19 cellular contexts compared by ENCODE assay signal in genomic region chr4:1968667-1969295, GRCh38.
"Had no signal": no experiment of that assay in that cellular context is flagged by ENCODE, and none has a peak within 500 bp of the region (broad histone marks: within the 10 kb centered on the region; RNA-seq: fewer than 3 reads in every experiment).

No MANE protein-coding gene starts in this region.

- H3K4me3 Mint-ChIP-seq: activated CD8-positive, alpha-beta memory T cell treated with anti-CD3 and anti-CD28 coated beads, Interleukin-2, amount 10 ng/mL, durations not matched to agents 7 days and 5 days; activated naive CD8-positive, alpha-beta T cell treated with anti-CD3 and anti-CD28 coated beads, Interleukin-2, amount 10 ng/mL, durations not matched to agents 7 days and 5 days had no signal

- H3K27ac Mint-ChIP-seq: activated naive CD8-positive, alpha-beta T cell treated with anti-CD3 and anti-CD28 coated beads, Interleukin-2, amount 10 ng/mL, durations not matched to agents 7 days and 5 days had no signal

- H3K27me3 ChIP-seq: ascending aorta, gastrocnemius medialis, heart right ventricle, left lung, pancreas, right atrium auricular region, suprapubic skin, upper lobe of right lung had no signal

- H3K9me3 Mint-ChIP-seq: activated naive CD8-positive, alpha-beta T cell treated with anti-CD3 and anti-CD28 coated beads, Interleukin-2, amount 10 ng/mL, durations not matched to agents 7 days and 5 days had no signal

- DNase-seq: activated CD4-positive, alpha-beta T cell treated with anti-CD3 and anti-CD28 coated beads for 1 hour; activated CD4-positive, alpha-beta T cell treated with anti-CD3 and anti-CD28 coated beads, Interleukin-2, amount 50 U/mL, for 48 hours; activated CD8-positive, alpha-beta memory T cell treated with anti-CD3 and anti-CD28 coated beads, Interleukin-2, amount 10 ng/mL, durations not matched to agents 7 days and 5 days; activated naive CD8-positive, alpha-beta T cell treated with anti-CD3 and anti-CD28 coated beads, Interleukin-2, amount 10 ng/mL, durations not matched to agents 7 days and 5 days; effector memory CD4-positive, alpha-beta T cell; gastrocnemius medialis; heart right ventricle; left lung; mesenchymal stem cell; SIG-M5; stimulated activated naive CD4-positive, alpha-beta T cell treated with Interleukin-2 at 50 U/mL for 16 hours; upper lobe of right lung had no signal

- H3K27me3 Mint-ChIP-seq: activated CD8-positive, alpha-beta memory T cell treated with anti-CD3 and anti-CD28 coated beads, Interleukin-2, amount 10 ng/mL, durations not matched to agents 7 days and 5 days; activated naive CD8-positive, alpha-beta T cell treated with anti-CD3 and anti-CD28 coated beads, Interleukin-2, amount 10 ng/mL, durations not matched to agents 7 days and 5 days had no signal

- H3K4me1 ChIP-seq: ascending aorta, gastrocnemius medialis, left lung, pancreas, right atrium auricular region, suprapubic skin, upper lobe of right lung had no signal

- H3K9me3 ChIP-seq: ascending aorta, gastrocnemius medialis, heart right ventricle, left lung, pancreas, right atrium auricular region, suprapubic skin, upper lobe of right lung had no signal

- ATAC-seq: activated CD8-positive, alpha-beta memory T cell treated with anti-CD3 and anti-CD28 coated beads, Interleukin-2, amount 10 ng/mL, durations not matched to agents 7 days and 5 days; gastrocnemius medialis; heart right ventricle; left lung; pancreas; upper lobe of right lung had no signal

- H3K4me1 Mint-ChIP-seq: activated CD8-positive, alpha-beta memory T cell treated with anti-CD3 and anti-CD28 coated beads, Interleukin-2, amount 10 ng/mL, durations not matched to agents 7 days and 5 days had no signal

- H3K36me3 ChIP-seq: pancreas, upper lobe of right lung had no signal

- H3K27ac ChIP-seq: ascending aorta, coronary artery, epithelial cell of prostate, gastrocnemius medialis, heart right ventricle, left lung, pancreas, right atrium auricular region, suprapubic skin, upper lobe of right lung had no signal

- H3K4me2 ChIP-seq: smooth muscle cell had no signal

- H3K4me3 ChIP-seq: ascending aorta, coronary artery, gastrocnemius medialis, heart right ventricle, left lung, pancreas, right atrium auricular region, smooth muscle cell, suprapubic skin, upper lobe of right lung had no signal
